23 cellular contexts compared by ENCODE assay signal in the genomic region with DNA sequence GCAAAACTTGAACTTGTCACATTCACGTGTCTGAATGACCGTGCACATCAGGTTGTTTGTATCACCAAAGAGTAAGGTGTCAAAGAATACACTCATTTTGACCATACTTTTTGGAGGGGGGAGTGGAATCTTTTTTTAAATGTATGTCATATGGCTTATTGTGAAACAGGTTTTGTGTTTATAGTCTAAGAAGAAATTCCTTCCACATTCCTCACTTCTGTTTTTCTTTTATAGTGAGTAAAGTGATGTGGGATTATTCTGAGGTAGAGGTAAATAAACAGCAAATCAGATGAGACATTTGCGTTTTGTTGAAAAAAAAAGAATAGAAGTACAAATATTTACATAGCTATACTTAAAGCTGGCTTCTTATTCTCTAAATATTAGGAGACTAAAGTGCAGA. TPM values are rescaled to one million over a fixed set of nuclear protein-coding genes. Genes with fewer than 3 reads are reported as not detected.
A peak's percentile ranks its signal among the peaks of the same experiment; 100 is the strongest.
DNase-seq lines count a peak whose midpoint lies in the region; TF ChIP-seq lines count a peak whose summit lies in the region.
"Had no signal": no experiment of that assay in that cellular context is flagged by ENCODE, and none has a peak within 500 bp of the region (broad histone marks: within the 10 kb centered on the region; RNA-seq: fewer than 3 reads in every experiment).

No MANE protein-coding gene starts in this region.

- H3K4me3 ChIP-seq in AG09309 (ENCODE audit: control insufficient read depth, low read depth, low read length) (no peak overlapping the region), choroid plexus epithelial cell (ENCODE audit: low read depth, low read length) (no peak overlapping the region)
- H3K4me3 ChIP-seq: K562, MG63 had no signal

- TF ChIP-seq CTCF in AG09309 (IDR thresholded peaks at IDR 0.05; ENCODE audit: control insufficient read depth, insufficient read depth, low read depth, low read length, missing control alignments) (no peak), choroid plexus epithelial cell (conservative IDR thresholded peaks at IDR 0.05; ENCODE audit: low read depth, low read length) (no peak), GM20000 (IDR thresholded peaks at IDR 0.05; ENCODE audit: extremely low read depth, missing control alignments) (no peak)

- peak; percentile 18 for DNase-seq in AG09309 (ENCODE audit: low read depth)
- DNase-seq in M059J (ENCODE audit: low read depth) = peak; percentile 25
- peak; percentile 82 for DNase-seq in choroid plexus epithelial cell (ENCODE audit: low read depth)
- peak; percentile 38 for DNase-seq in non-pigmented ciliary epithelial cell (ENCODE audit: low read depth)
- no peak for DNase-seq in NCI-H1930 (lab: John Stamatoyannopoulos, UW)
- no peak for DNase-seq in NOMO-1 treated with dmso at 0.1 percent for 144 hours (lab: John Stamatoyannopoulos, UW; ENCODE audit: unreplicated experiment)
- no peak for DNase-seq in GM20000 (ENCODE audit: low spot score)
- no peak for DNase-seq in occipital lobe (lab: John Stamatoyannopoulos, UW)
- DNase-seq: activated B cell treated with CpG ODN at 0.5 μM for 24 hours; activated CD4-positive, alpha-beta T cell treated with anti-CD3 and anti-CD28 coated beads, Interleukin-2, amount 10 ng/mL, durations not matched to agents 7 days and 5 days; activated effector memory CD4-positive, alpha-beta T cell treated with anti-CD3 and anti-CD28 coated beads, Interleukin-2, amount 50 U/mL, for 16 hours; activated naive CD8-positive, alpha-beta T cell treated with anti-CD3 and anti-CD28 coated beads for 36 hours; activated T-cell treated with anti-CD3 and anti-CD28 coated beads, Interleukin-2, amount 50 U/mL, for 1 hour; DMS153; MG63; NCI-H1105 treated with DMSO at 0.1 percent for 48 hours; NCI-H187 treated with DMSO at 0.1 percent for 48 hours; NCI-H2171 treated with DMSO at 0.1 percent for 48 hours; NCI-H510A; nephron progenitor cell; stimulated activated CD4-positive, alpha-beta T cell treated with anti-CD3 and anti-CD28 coated beads, Interleukin-1b, Interleukin-23, amount 100 ng/mL, for 48 hours; stimulated activated naive CD4-positive, alpha-beta T cell treated with Interleukin-2 at 50 U/mL for 16 hours had no signal

RNA-seq across cellular contexts. Expression of a gene that starts 33.0 kb away (rescaled TPM):
- 236 and 307 TPM in 2 replicates for total RNA-seq in M059J (2014; rRNA removed; shearing (Covaris generic))
- total RNA-seq in occipital lobe = 112 TPM

Comparison
In these comparisons a context has a peak if more than half of its experiments do, and no peak if none do; other contexts are left out.
1. DNase-seq: peak in AG09309 (single experiment), M059J (single experiment), choroid plexus epithelial cell (single experiment) and non-pigmented ciliary epithelial cell (single experiment); none in NCI-H1930 (0 of 2), NOMO-1 treated with dmso at 0.1 percent for 144 hours (single experiment), GM20000 (single experiment) and occipital lobe (single experiment).